8 cellular contexts compared by ENCODE assay signal in the genomic region with DNA sequence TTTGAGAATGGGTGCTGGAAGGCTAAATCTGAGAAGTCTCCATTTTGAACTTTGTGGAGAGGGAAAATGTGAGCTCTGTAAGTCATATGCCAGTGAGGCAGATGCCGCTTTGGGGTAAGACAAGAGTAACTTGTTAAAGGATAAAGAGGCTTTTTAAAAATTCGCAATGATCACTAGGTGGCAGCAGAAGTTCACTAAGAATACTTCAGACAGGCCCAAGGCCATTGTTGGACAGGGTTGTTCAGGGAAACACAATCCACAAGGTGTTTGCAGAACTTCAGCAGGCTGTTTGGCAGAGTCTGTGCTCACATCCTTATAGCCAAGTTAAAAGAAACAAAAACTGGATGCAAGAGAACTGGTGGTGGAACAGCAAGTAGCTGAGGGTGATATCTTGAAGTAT. TPM values are rescaled to one million over a fixed set of nuclear protein-coding genes. Genes with fewer than 3 reads are reported as not detected.
DNase-seq lines count a peak whose midpoint lies in the region; ATAC-seq, FAIRE-seq and TF ChIP-seq lines count a peak whose summit lies in the region.

No MANE protein-coding gene starts in this region.

- peaks cover 0 to 3% (median 0%) of the 10 kb centered on the region in 7 donors for H3K9me3 Mint-ChIP-seq in CD4-positive, CD25-positive, alpha-beta regulatory T cell
- peaks cover 0 to 3% (median 0%) of the 10 kb centered on the region in 11 donors for H3K9me3 Mint-ChIP-seq in naive thymus-derived CD4-positive, alpha-beta T cell

- peak in 5 of 6 experiments; percentile 29 to 51 (median 41) for TF ChIP-seq CTCF in esophagus squamous epithelium (IDR thresholded peaks at IDR 0.05)

- no peaks in the 10 kb centered on the region for H3K27me3 ChIP-seq in CD4-positive, CD25-positive, alpha-beta regulatory T cell (ENCODE audit: control insufficient read depth, insufficient read depth, low read length)
- no peaks in the 10 kb centered on the region for H3K27me3 ChIP-seq in esophagus squamous epithelium
- H3K27me3 ChIP-seq in naive thymus-derived CD4-positive, alpha-beta T cell (ENCODE audit: control insufficient read depth in 2 of 2, insufficient read depth in 2 of 2, low read length in 2 of 2): no peaks in the 10 kb centered on the region

- no peaks in the 10 kb centered on the region for H3K4me1 Mint-ChIP-seq in CD4-positive, CD25-positive, alpha-beta regulatory T cell
- H3K4me1 Mint-ChIP-seq in naive thymus-derived CD4-positive, alpha-beta T cell: peaks cover 0 to 6% (median 0%) of the 10 kb centered on the region in 7 donors

- DNase-seq in CD4-positive, CD25-positive, alpha-beta regulatory T cell: peak in 2 of 3 donors; percentile 13 to 53
- DNase-seq in GM18507 (ENCODE audit: extremely low spot score, insufficient read length, low read depth) (no peak), NCI-H1105 treated with DMSO at 0.1 percent for 48 hours (lab: John Stamatoyannopoulos, UW) (peak; percentile 35), esophagus squamous epithelium (lab: John Stamatoyannopoulos, UW) (no peak)
- peak in 5 of 9 donors; percentile 17 to 27 (median 22) for DNase-seq in naive thymus-derived CD4-positive, alpha-beta T cell
- no peak for DNase-seq in activated CD4-positive, CD25-positive, alpha-beta regulatory T cell treated with anti-CD3 and anti-CD28 coated beads, Interleukin-2, amount 50 U/mL, for 72 hours

- POLR2A ChIA-PET in naive thymus-derived CD4-positive, alpha-beta T cell (lab: Charles Lee): no interaction called here

- H3K27ac ChIP-seq in CD4-positive, CD25-positive, alpha-beta regulatory T cell (ENCODE audit: insufficient read depth, low read length, poor library complexity, severe bottlenecking): no peak overlapping the region
- H3K27ac ChIP-seq in esophagus squamous epithelium: no peak overlapping the region
- H3K27ac ChIP-seq in naive thymus-derived CD4-positive, alpha-beta T cell (ENCODE audit: low read depth, low read length): no peak overlapping the region

- no peaks in the 10 kb centered on the region for H3K36me3 Mint-ChIP-seq in CD4-positive, CD25-positive, alpha-beta regulatory T cell
- H3K36me3 Mint-ChIP-seq in naive thymus-derived CD4-positive, alpha-beta T cell: no peaks in the 10 kb centered on the region

- FAIRE-seq in GM18507 (lab: Jason Lieb, UNC): peak; percentile 84

- no peak for ATAC-seq in CD4-positive, CD25-positive, alpha-beta regulatory T cell (ENCODE audit: low read depth in 2 of 2)
- ATAC-seq in SK-N-SH treated with all-trans-retinoic acid at 6 μM for 48 hours: peak; percentile 98
- ATAC-seq in naive thymus-derived CD4-positive, alpha-beta T cell: peak; percentile 55
- no peak for ATAC-seq in HG03196 (IDR thresholded peaks at IDR 0.05; ENCODE audit: unreplicated experiment)

- H3K4me3 Mint-ChIP-seq in CD4-positive, CD25-positive, alpha-beta regulatory T cell: no peak overlapping the region
- H3K4me3 Mint-ChIP-seq in naive thymus-derived CD4-positive, alpha-beta T cell: no peak overlapping the region

- no peak overlapping the region for H3K27ac Mint-ChIP-seq in CD4-positive, CD25-positive, alpha-beta regulatory T cell
- H3K27ac Mint-ChIP-seq in naive thymus-derived CD4-positive, alpha-beta T cell: no peak overlapping the region

- CTCF ChIA-PET in naive thymus-derived CD4-positive, alpha-beta T cell (lab: Charles Lee): interaction anchor here (1.4 kb wide), 1 partner anchor 9 kb away, joined by 4 read pairs; no protein-coding TSS in a partner anchor

- H3K36me3 ChIP-seq in CD4-positive, CD25-positive, alpha-beta regulatory T cell (ENCODE audit: control insufficient read depth, insufficient read depth, low read length): no peaks in the 10 kb centered on the region
- H3K36me3 ChIP-seq in esophagus squamous epithelium: no peaks in the 10 kb centered on the region
- H3K36me3 ChIP-seq in naive thymus-derived CD4-positive, alpha-beta T cell (ENCODE audit: control insufficient read depth in 2 of 3, insufficient read depth in 3 of 3, low read length in 3 of 3): no peaks in the 10 kb centered on the region

- no peak for TF ChIP-seq POLR2A in esophagus squamous epithelium (IDR thresholded peaks at IDR 0.05)

- intact Hi-C loops in esophagus squamous epithelium (cut with DNase I): loop anchor here (5.0 kb wide), 1 partner anchor 118 kb away; no protein-coding TSS in a partner anchor
- intact Hi-C loops in naive thymus-derived CD4-positive, alpha-beta T cell (cut with micrococcal nuclease): loop anchor here (1.0 to 10.0 kb wide), 3 partner anchors 116 to 1346 kb away; no protein-coding TSS in a partner anchor

- H3K4me1 ChIP-seq in CD4-positive, CD25-positive, alpha-beta regulatory T cell (ENCODE audit: control insufficient read depth, insufficient read depth, low read length, poor library complexity, severe bottlenecking): no peaks in the 10 kb centered on the region
- no peaks in the 10 kb centered on the region for H3K4me1 ChIP-seq in esophagus squamous epithelium
- no peaks in the 10 kb centered on the region for H3K4me1 ChIP-seq in naive thymus-derived CD4-positive, alpha-beta T cell (ENCODE audit: control insufficient read depth in 2 of 2, insufficient read depth in 2 of 2, low read length in 2 of 2)

- H3K27me3 Mint-ChIP-seq in CD4-positive, CD25-positive, alpha-beta regulatory T cell: peaks cover 10% of the 10 kb centered on the region
- peaks cover 0 to 10% (median 1%) of the 10 kb centered on the region in 5 donors for H3K27me3 Mint-ChIP-seq in naive thymus-derived CD4-positive, alpha-beta T cell

- WGBS in esophagus squamous epithelium, 2 donors: 0 to 20% methylated on average over 1 to 2 of the region's 2 CpGs

- no peak overlapping the region for H3K4me3 ChIP-seq in CD4-positive, CD25-positive, alpha-beta regulatory T cell (ENCODE audit: low read depth, low read length)
- no peak overlapping the region for H3K4me3 ChIP-seq in esophagus squamous epithelium
- H3K4me3 ChIP-seq in naive thymus-derived CD4-positive, alpha-beta T cell (ENCODE audit: low read length): no peak overlapping the region

- H3K9me3 ChIP-seq in CD4-positive, CD25-positive, alpha-beta regulatory T cell (ENCODE audit: control insufficient read depth in 2 of 2, low read length in 2 of 2): no peaks in the 10 kb centered on the region
- H3K9me3 ChIP-seq in esophagus squamous epithelium: no peaks in the 10 kb centered on the region
- no peaks in the 10 kb centered on the region for H3K9me3 ChIP-seq in naive thymus-derived CD4-positive, alpha-beta T cell (ENCODE audit: control insufficient read depth in 2 of 3, low read length in 3 of 3)

TF ChIP-seq in SK-N-SH treated with all-trans-retinoic acid at 6 μM for 48 hours, 23 proteins besides CTCF, POLR2A, EP300 and RAD21:
- no peak for TF ChIP-seq CREB5 (CRISPR knock-in tag; IDR thresholded peaks at IDR 0.05; ENCODE audit: low read depth)

RNA-seq across cellular contexts. Expression of gene PIGA, which starts 13.7 kb away (rescaled TPM):
- total RNA-seq in CD4-positive, CD25-positive, alpha-beta regulatory T cell: 119 TPM
- polyA plus RNA-seq in CD4-positive, CD25-positive, alpha-beta regulatory T cell: 10 to 100 TPM in 1 of 4 donors, 1 to 10 TPM in 3; 5.5 to 10.1 (median 8.0) TPM
- total RNA-seq in esophagus squamous epithelium: 10 to 100 TPM in 3 of 4 donors, 1 to 10 TPM in 1; 10.0 to 22.5 (median 12.6) TPM
- total RNA-seq in naive thymus-derived CD4-positive, alpha-beta T cell: 100 to 1,000 TPM in 1 of 5 experiments, 10 to 100 TPM in 4; 23.8 to 102 (median 27.8) TPM
- polyA plus RNA-seq in naive thymus-derived CD4-positive, alpha-beta T cell: 1 to 10 TPM; 4.0 to 6.3 TPM

RNA-seq across cellular contexts. Expression of gene ASB11, which starts 33.6 kb away (rescaled TPM):
- 0.30 TPM for total RNA-seq in CD4-positive, CD25-positive, alpha-beta regulatory T cell
- not detected for polyA plus RNA-seq in CD4-positive, CD25-positive, alpha-beta regulatory T cell
- total RNA-seq in esophagus squamous epithelium: not detected
- total RNA-seq in naive thymus-derived CD4-positive, alpha-beta T cell: not detected
- not detected for polyA plus RNA-seq in naive thymus-derived CD4-positive, alpha-beta T cell

RNA-seq across cellular contexts. Expression of gene VEGFD, which starts 35.2 kb away (rescaled TPM):
- total RNA-seq in CD4-positive, CD25-positive, alpha-beta regulatory T cell: not detected
- not detected for polyA plus RNA-seq in CD4-positive, CD25-positive, alpha-beta regulatory T cell
- 1 to 10 TPM in 1 of 4 donors, under 1 TPM in 3; 0.13 to 1.1 (median 0.48) TPM for total RNA-seq in esophagus squamous epithelium
- total RNA-seq in naive thymus-derived CD4-positive, alpha-beta T cell: not detected
- not detected for polyA plus RNA-seq in naive thymus-derived CD4-positive, alpha-beta T cell

Comparison
In these comparisons a context has a peak if more than half of its experiments do, and no peak if none do; other contexts are left out.
1. ATAC-seq: peak in SK-N-SH treated with all-trans-retinoic acid at 6 μM for 48 hours (single experiment) and naive thymus-derived CD4-positive, alpha-beta T cell (single experiment); none in CD4-positive, CD25-positive, alpha-beta regulatory T cell (0 of 2) and HG03196 (single experiment).
2. DNase-seq: peak in CD4-positive, CD25-positive, alpha-beta regulatory T cell (2 of 3), NCI-H1105 treated with DMSO at 0.1 percent for 48 hours (single experiment) and naive thymus-derived CD4-positive, alpha-beta T cell (5 of 9); none in GM18507 (single experiment), esophagus squamous epithelium (single experiment) and activated CD4-positive, CD25-positive, alpha-beta regulatory T cell treated with anti-CD3 and anti-CD28 coated beads, Interleukin-2, amount 50 U/mL, for 72 hours (single experiment).